Comparison of ENCODE assay signal across 23 cellular contexts in genomic region chr3:52068055-52068704, GRCh38. TPM values are rescaled to one million over a fixed set of nuclear protein-coding genes. Genes with fewer than 3 reads are reported as not detected.
DNase-seq lines count a peak whose midpoint lies in the region; ATAC-seq and TF ChIP-seq lines count a peak whose summit lies in the region.
"Had no signal": no experiment of that assay in that cellular context is flagged by ENCODE, and none has a peak within 500 bp of the region (broad histone marks: within the 10 kb centered on the region; RNA-seq: fewer than 3 reads in every experiment).

No MANE protein-coding gene starts in this region.

- no peak overlapping the region for H3K4me3 Mint-ChIP-seq in stimulated activated naive B cell treated with anti-CD40 and anti-IgM and Interleukin-4, amounts not matched to agents 10 μg/mL and 1 μg/mL and 100 μg/mL, for 72 hours
- no peak overlapping the region for H3K4me3 Mint-ChIP-seq in chondrocyte (ENCODE audit: unreplicated experiment)
- H3K4me3 Mint-ChIP-seq: activated CD4-positive, alpha-beta T cell treated with anti-CD3 and anti-CD28 coated beads, Interleukin-2, amount 10 ng/mL, durations not matched to agents 24 days and 14 days; stimulated activated memory B cell treated with anti-CD40 and anti-IgM and Interleukin-4, amounts not matched to agents 10 μg/mL and 1 μg/mL and 100 μg/mL, for 72 hours had no signal

- H3K36me3 ChIP-seq in brain microvascular endothelial cell (replicated peaks) (no peaks in the 10 kb centered on the region), mesenchymal stem cell (ENCODE audit: control insufficient read depth in 1 of 2, insufficient read depth in 2 of 2, low read depth in 1 of 2, low read length in 2 of 2) (no peaks in the 10 kb centered on the region), vagina (no peaks in the 10 kb centered on the region)
- H3K36me3 ChIP-seq: thyroid gland had no signal

- no peak overlapping the region for H3K9ac ChIP-seq in mesenchymal stem cell (ENCODE audit: low read length)

- no peak overlapping the region for H4K91ac ChIP-seq in mesenchymal stem cell (ENCODE audit: low read length)

- no peak overlapping the region for H3K23ac ChIP-seq in mesenchymal stem cell (ENCODE audit: low read length in 2 of 2)

- H3K79me1 ChIP-seq in mesenchymal stem cell (replicated peaks; ENCODE audit: low read length, poor library complexity, severe bottlenecking): no peaks in the 10 kb centered on the region

- H3K9me3 ChIP-seq in mesenchymal stem cell (ENCODE audit: control insufficient read depth, low read length) (no peaks in the 10 kb centered on the region), vagina (no peaks in the 10 kb centered on the region)
- H3K9me3 ChIP-seq: neutrophil, thyroid gland had no signal

- H2BK5ac ChIP-seq in mesenchymal stem cell (ENCODE audit: low read depth, low read length, poor library complexity, severe bottlenecking): no peak overlapping the region

- intact Hi-C loops in vagina (cut with DNase I): no loop called here

- H3K27me3 ChIP-seq in brain microvascular endothelial cell (replicated peaks) (no peaks in the 10 kb centered on the region), mesenchymal stem cell (ENCODE audit: control insufficient read depth in 1 of 2, insufficient read depth in 1 of 2, low read length in 2 of 2) (no peaks in the 10 kb centered on the region), vagina (no peaks in the 10 kb centered on the region)
- H3K27me3 ChIP-seq: neutrophil, thyroid gland had no signal

- peak overlapping the region in 1 of 2 experiments; percentile 54 for H3K18ac ChIP-seq in mesenchymal stem cell (ENCODE audit: low read depth in 1 of 2, low read length in 2 of 2)

- no peaks in the 10 kb centered on the region for H3K36me3 Mint-ChIP-seq in stimulated activated naive B cell treated with anti-CD40 and anti-IgM and Interleukin-4, amounts not matched to agents 10 μg/mL and 1 μg/mL and 100 μg/mL, for 72 hours
- H3K36me3 Mint-ChIP-seq in chondrocyte (ENCODE audit: low read depth): no peaks in the 10 kb centered on the region
- H3K36me3 Mint-ChIP-seq: stimulated activated memory B cell treated with anti-CD40 and anti-IgM and Interleukin-4, amounts not matched to agents 10 μg/mL and 1 μg/mL and 100 μg/mL, for 72 hours had no signal

- peak overlapping the region in 1 of 2 experiments; percentile 68 for H3K4ac ChIP-seq in mesenchymal stem cell (ENCODE audit: low read depth in 1 of 2, low read length in 2 of 2)

- no peaks in the 10 kb centered on the region for H3K9me3 Mint-ChIP-seq in stimulated activated naive B cell treated with anti-CD40 and anti-IgM and Interleukin-4, amounts not matched to agents 10 μg/mL and 1 μg/mL and 100 μg/mL, for 72 hours
- H3K9me3 Mint-ChIP-seq in chondrocyte (ENCODE audit: low read depth): no peaks in the 10 kb centered on the region
- H3K9me3 Mint-ChIP-seq: activated CD4-positive, alpha-beta T cell treated with anti-CD3 and anti-CD28 coated beads, Interleukin-2, amount 10 ng/mL, durations not matched to agents 24 days and 14 days; stimulated activated memory B cell treated with anti-CD40 and anti-IgM and Interleukin-4, amounts not matched to agents 10 μg/mL and 1 μg/mL and 100 μg/mL, for 72 hours had no signal

- no peak for TF ChIP-seq POLR2A in vagina (IDR thresholded peaks at IDR 0.05)

- peak overlapping the region; percentile 29 for H2BK120ac ChIP-seq in mesenchymal stem cell (ENCODE audit: low read depth, low read length)

- peaks cover 21% of the 10 kb centered on the region for H3K4me1 ChIP-seq in mesenchymal stem cell (ENCODE audit: control insufficient read depth, insufficient read depth, low read depth, low read length)
- H3K4me1 ChIP-seq in vagina: peaks cover 83% of the 10 kb centered on the region

- H3K27ac ChIP-seq in brain microvascular endothelial cell: no peak overlapping the region
- no peak overlapping the region for H3K27ac ChIP-seq in mesenchymal stem cell (ENCODE audit: low read length, poor library complexity, severe bottlenecking)
- peak overlapping the region; percentile 79 for H3K27ac ChIP-seq in vagina
- H3K27ac ChIP-seq: 22Rv1, C4-2B, neutrophil, thyroid gland had no signal

- DNase-seq in DMS 273 (lab: John Stamatoyannopoulos, UW; ENCODE audit: unreplicated experiment) (peak; percentile 45), DMS 273 treated with DMSO at 0.1 percent for 48 hours (lab: John Stamatoyannopoulos, UW) (no peak), brain microvascular endothelial cell (no peak), mesenchymal stem cell (no peak), vagina (ENCODE audit: extremely low spot score in 2 of 2) (no peak), activated gamma-delta T cell (lab: John Stamatoyannopoulos, UW) (no peak), chondrocyte (ENCODE audit: low spot score) (no peak)
- DNase-seq in stimulated activated naive B cell treated with anti-CD40 and anti-IgM and Interleukin-4, amounts not matched to agents 10 μg/mL and 1 μg/mL and 100 μg/mL, for 72 hours: no peak
- DNase-seq: activated CD4-positive, alpha-beta T cell treated with anti-CD3 and anti-CD28 coated beads, Interleukin-2, amount 10 ng/mL, durations not matched to agents 24 days and 14 days; activated effector memory CD4-positive, alpha-beta T cell treated with anti-CD3 and anti-CD28 coated beads, Interleukin-2, amount 50 U/mL, for 16 hours; anterior cingulate cortex; foreskin melanocyte; kidney glomerular epithelial cell; midbrain; NCI-H1417 treated with DMSO at 0.1 percent for 48 hours; NCI-H2171; SHP77; thyroid gland had no signal

- H3K4me3 ChIP-seq in brain microvascular endothelial cell (ENCODE audit: low read depth, low read length) (no peak overlapping the region), mesenchymal stem cell (ENCODE audit: insufficient read depth in 1 of 2, low read depth in 1 of 2, low read length in 2 of 2) (no peak overlapping the region), vagina (no peak overlapping the region)
- H3K4me3 ChIP-seq: GM12878, thyroid gland had no signal

- H2BK15ac ChIP-seq in mesenchymal stem cell (ENCODE audit: low read depth, poor library complexity, severe bottlenecking): peak overlapping the region; percentile 27

- H4K8ac ChIP-seq in mesenchymal stem cell (ENCODE audit: low read length): peak overlapping the region; percentile 31

- peak; percentile 13 for TF ChIP-seq CTCF in brain microvascular endothelial cell (IDR thresholded peaks at IDR 0.05; ENCODE audit: low read depth, low read length, missing control alignments)
- TF ChIP-seq CTCF in vagina (IDR thresholded peaks at IDR 0.05): no peak
- TF ChIP-seq CTCF in chondrocyte (IDR thresholded peaks at IDR 0.05): no peak

- no peaks in the 10 kb centered on the region for H3K27me3 Mint-ChIP-seq in stimulated activated naive B cell treated with anti-CD40 and anti-IgM and Interleukin-4, amounts not matched to agents 10 μg/mL and 1 μg/mL and 100 μg/mL, for 72 hours
- no peaks in the 10 kb centered on the region for H3K27me3 Mint-ChIP-seq in chondrocyte (ENCODE audit: low read depth)
- H3K27me3 Mint-ChIP-seq: activated CD4-positive, alpha-beta T cell treated with anti-CD3 and anti-CD28 coated beads, Interleukin-2, amount 10 ng/mL, durations not matched to agents 24 days and 14 days; stimulated activated memory B cell treated with anti-CD40 and anti-IgM and Interleukin-4, amounts not matched to agents 10 μg/mL and 1 μg/mL and 100 μg/mL, for 72 hours had no signal

- 36% methylated on average over 9 of the region's 14 CpGs for WGBS in mesenchymal stem cell

- in situ Hi-C loops in brain microvascular endothelial cell (cut with HindIII; ENCODE audit: low pct_ligation_motif_present, low sequenced_read_pairs): no loop called here

- H2AFZ ChIP-seq in mesenchymal stem cell (ENCODE audit: low read depth, low read length): no peak overlapping the region

- H3K4me2 ChIP-seq in mesenchymal stem cell (ENCODE audit: low read length, poor library complexity, severe bottlenecking): no peak overlapping the region

- H3K14ac ChIP-seq in mesenchymal stem cell (ENCODE audit: low read length in 2 of 2): no peak overlapping the region

- H2AK5ac ChIP-seq in mesenchymal stem cell (ENCODE audit: low read length, severe bottlenecking): no peak overlapping the region

- H3K4me1 Mint-ChIP-seq in stimulated activated naive B cell treated with anti-CD40 and anti-IgM and Interleukin-4, amounts not matched to agents 10 μg/mL and 1 μg/mL and 100 μg/mL, for 72 hours: peaks cover 2 to 4% of the 10 kb centered on the region in 2 donors
- peaks cover 13% of the 10 kb centered on the region for H3K4me1 Mint-ChIP-seq in chondrocyte (ENCODE audit: low read depth)
- H3K4me1 Mint-ChIP-seq: activated CD4-positive, alpha-beta T cell treated with anti-CD3 and anti-CD28 coated beads, Interleukin-2, amount 10 ng/mL, durations not matched to agents 24 days and 14 days had no signal

- no peak overlapping the region for H3K27ac Mint-ChIP-seq in stimulated activated naive B cell treated with anti-CD40 and anti-IgM and Interleukin-4, amounts not matched to agents 10 μg/mL and 1 μg/mL and 100 μg/mL, for 72 hours
- H3K27ac Mint-ChIP-seq in chondrocyte (ENCODE audit: unreplicated experiment): no peak overlapping the region
- H3K27ac Mint-ChIP-seq: activated CD4-positive, alpha-beta T cell treated with anti-CD3 and anti-CD28 coated beads, Interleukin-2, amount 10 ng/mL, durations not matched to agents 24 days and 14 days; stimulated activated memory B cell treated with anti-CD40 and anti-IgM and Interleukin-4, amounts not matched to agents 10 μg/mL and 1 μg/mL and 100 μg/mL, for 72 hours had no signal

- no peak overlapping the region for H2BK12ac ChIP-seq in mesenchymal stem cell (ENCODE audit: low read length in 2 of 2)

- no peak for ATAC-seq in stimulated activated naive B cell treated with anti-CD40 and anti-IgM and Interleukin-4, amounts not matched to agents 10 μg/mL and 1 μg/mL and 100 μg/mL, for 72 hours (replicated peaks)
- ATAC-seq: GM12878; stimulated activated memory B cell treated with anti-CD40 and anti-IgM and Interleukin-4, amounts not matched to agents 10 μg/mL and 1 μg/mL and 100 μg/mL, for 72 hours had no signal

RNA-seq across cellular contexts. Expression of gene DUSP7, which starts 11.8 kb away (rescaled TPM):
- polyA plus RNA-seq in mesenchymal stem cell (2013, experiment 1 of 2): 30.5 TPM
- polyA plus RNA-seq in mesenchymal stem cell (2013, experiment 2 of 2): 30.2 TPM
- total RNA-seq in vagina (59.9 TPM), chondrocyte (32.5 to 33.6 TPM (median 33.3 TPM) in 3 replicates)
